In genomic region chr12:57591567-57592325, GRCh38 we compare ENCODE assay signal across 8 cellular contexts. TPM values are rescaled to one million over a fixed set of nuclear protein-coding genes. Genes with fewer than 3 reads are reported as not detected.
DNase-seq lines count a peak whose midpoint lies in the region; ATAC-seq, FAIRE-seq and TF ChIP-seq lines count a peak whose summit lies in the region.

No MANE protein-coding gene starts in this region.

- H3K27me3 ChIP-seq in MG63 (no peaks in the 10 kb centered on the region; the same call in 1 of the 2 replicates), bronchial epithelial cell (ENCODE audit: control insufficient read depth, insufficient read depth, low read length) (no peaks in the 10 kb centered on the region)

- H3K4me3 ChIP-seq in GM12864 (ENCODE audit: low read depth, low read length) (peak overlapping the region; percentile 71), MG63 (peak overlapping the region; percentile 80), bronchial epithelial cell (ENCODE audit: low read depth, low read length) (peak overlapping the region; percentile 96)

- H3K36me3 ChIP-seq in MG63: no peaks in the 10 kb centered on the region
- peaks cover 7% of the 10 kb centered on the region for H3K36me3 ChIP-seq in bronchial epithelial cell (ENCODE audit: control insufficient read depth, insufficient read depth, low read length)

- peak; percentile 70 for ATAC-seq in left colon

- TF ChIP-seq CTCF in 22Rv1 (IDR thresholded peaks at IDR 0.05): no peak
- no peak for TF ChIP-seq CTCF in GM12864 (IDR thresholded peaks at IDR 0.05; ENCODE audit: low read depth, low read length, missing control alignments)
- no peak for TF ChIP-seq CTCF in bronchial epithelial cell (IDR thresholded peaks at IDR 0.05; ENCODE audit: insufficient read depth, low read length, severe bottlenecking)
- no peak for TF ChIP-seq CTCF in GM20000 (IDR thresholded peaks at IDR 0.05; ENCODE audit: extremely low read depth, missing control alignments)

- DNase-seq in GM12864 (ENCODE audit: low read depth) (no peak), MG63 (peak; percentile 34), bronchial epithelial cell (ENCODE audit: low read depth) (peak; percentile 23), left colon (peak; percentile 27 to 41), substantia nigra (lab: John Stamatoyannopoulos, UW) (peak in 9 of 49 donors; percentile 14 to 39 (median 26)), GM20000 (ENCODE audit: low spot score) (no peak), NCI-H510A treated with DMSO at 0.1 percent for 48 hours (lab: John Stamatoyannopoulos, UW) (no peak)

- no peak for FAIRE-seq in bronchial epithelial cell (lab: Jason Lieb, UNC)

- H3K9me3 ChIP-seq in MG63: no peaks in the 10 kb centered on the region

- H3K27ac ChIP-seq in 22Rv1: peak overlapping the region; percentile 60
- peak overlapping the region; percentile 72 for H3K27ac ChIP-seq in substantia nigra (ENCODE audit: low read depth, low read length, poor library complexity, severe bottlenecking)

- intact Hi-C loops in left colon (cut with DNase I, micrococcal nuclease): no loop called here

RNA-seq across cellular contexts. Expression of gene PIP4K2C, which starts 0.8 kb away (rescaled TPM):
- total RNA-seq in MG63 (2014; rRNA removed; shearing (Covaris generic); ENCODE audit: low replicate concordance): 16.3 and 98.3 TPM in 2 replicates
- total RNA-seq in bronchial epithelial cell (38.4 and 46.3 TPM in 2 replicates), left colon (10 to 100 TPM; 63.5 to 67.9 TPM)

RNA-seq across cellular contexts. Expression of gene DTX3, which starts 12.9 kb away (rescaled TPM):
- 0.20 and 0.52 TPM in 2 replicates for total RNA-seq in MG63 (2014; rRNA removed; shearing (Covaris generic); ENCODE audit: low replicate concordance)
- total RNA-seq in bronchial epithelial cell: 1.5 and 3.7 TPM in 2 replicates
- total RNA-seq in left colon: 10 to 100 TPM in 1 of 2 donors, 1 to 10 TPM in 1; 3.7 to 10.2 TPM

RNA-seq across cellular contexts. Expression of gene ARHGEF25, which starts 19.5 kb away (rescaled TPM):
- total RNA-seq in MG63 (2014; rRNA removed; shearing (Covaris generic); ENCODE audit: low replicate concordance): 17.0 and 17.4 TPM in 2 replicates
- total RNA-seq in bronchial epithelial cell: 0.26 and 0.53 TPM in 2 replicates
- 10 to 100 TPM in 1 of 2 donors, 1 to 10 TPM in 1; 3.1 to 14.9 TPM for total RNA-seq in left colon

RNA-seq across cellular contexts. Expression of gene B4GALNT1, which starts 41.3 kb away (rescaled TPM):
- 8.9 and 13.9 TPM in 2 replicates for total RNA-seq in MG63 (2014; rRNA removed; shearing (Covaris generic); ENCODE audit: low replicate concordance)
- 0.13 TPM in 1 of 2 replicates, not detected in the other for total RNA-seq in bronchial epithelial cell
- under 1 TPM; 0.34 to 0.98 TPM for total RNA-seq in left colon

RNA-seq across cellular contexts. Expression of gene KIF5A, which starts 41.9 kb away (rescaled TPM):
- total RNA-seq in MG63 (2014; rRNA removed; shearing (Covaris generic); ENCODE audit: low replicate concordance): not detected in 2 replicates
- total RNA-seq in bronchial epithelial cell: under 0.01 and 0.26 TPM in 2 replicates
- total RNA-seq in left colon: 1 to 10 TPM in 1 of 2 donors, under 1 TPM in 1; 0.85 to 1.3 TPM

Comparison
In these comparisons a context has a peak if more than half of its experiments do, and no peak if none do; other contexts are left out.
1. DNase-seq: peak in MG63 (single experiment), bronchial epithelial cell (single experiment) and left colon (2 of 2); none in GM12864 (single experiment), GM20000 (single experiment) and NCI-H510A treated with DMSO at 0.1 percent for 48 hours (single experiment).
2. Peak in every context shown above with its lines, with median percentiles within 50 percentile points of each other: H3K4me3 ChIP-seq.